ENCODE assay signal across 12 cellular contexts in the genomic region with DNA sequence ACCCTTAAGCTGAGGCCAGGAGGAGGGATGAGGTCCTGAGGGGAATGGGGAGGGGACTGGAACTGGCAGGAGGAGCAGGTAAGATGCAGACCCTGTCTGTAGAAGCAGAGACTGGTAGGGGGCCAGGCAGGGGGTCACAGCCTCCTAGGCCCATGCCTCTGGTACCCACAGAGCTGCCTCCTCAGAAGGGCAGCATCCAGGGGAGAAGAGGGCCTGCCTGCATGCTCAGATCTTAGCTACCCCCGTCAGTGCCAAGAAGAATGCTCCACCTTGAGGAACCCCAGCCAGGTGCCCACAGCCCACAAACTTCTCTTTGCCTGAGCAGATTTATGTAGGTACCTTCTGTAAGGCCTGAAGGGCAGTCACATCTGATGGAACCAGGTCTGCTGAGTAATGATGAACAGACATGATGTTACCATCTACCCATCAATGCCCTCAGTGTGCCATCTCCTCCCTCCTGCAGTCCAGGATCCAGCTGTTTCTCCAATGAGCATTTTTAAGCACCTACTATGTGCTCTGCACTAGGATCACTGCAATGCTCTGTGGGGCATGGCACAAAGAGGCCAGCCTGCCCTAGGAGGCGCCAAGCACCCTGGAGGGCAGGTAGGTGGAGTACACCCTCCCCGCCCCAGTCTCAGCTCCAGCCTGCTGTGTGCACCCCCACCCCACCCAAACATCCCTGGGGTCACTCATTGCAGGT. TPM values are rescaled to one million over a fixed set of nuclear protein-coding genes. Genes with fewer than 3 reads are reported as not detected.
A peak's percentile ranks its signal among the peaks of the same experiment; 100 is the strongest.
DNase-seq lines count a peak whose midpoint lies in the region; ATAC-seq, FAIRE-seq and TF ChIP-seq lines count a peak whose summit lies in the region.
"Had no signal": no experiment of that assay in that cellular context is flagged by ENCODE, and none has a peak within 500 bp of the region (broad histone marks: within the 10 kb centered on the region; RNA-seq: fewer than 3 reads in every experiment).

No MANE protein-coding gene starts in this region.

- H3K27ac ChIP-seq in CD4-positive, alpha-beta T cell (ENCODE audit: low read depth, low read length) = no peak overlapping the region
- H3K27ac ChIP-seq in H1 (ENCODE audit: low read depth, low read length) (no peak overlapping the region), trophoblast cell (ENCODE audit: low read depth, low read length) (no peak overlapping the region)

- no peak overlapping the region for H3K23ac ChIP-seq in H1 (ENCODE audit: insufficient read length)
- no peak overlapping the region for H3K23ac ChIP-seq in trophoblast cell (ENCODE audit: low read length)

- no peak overlapping the region for H3K4me3 ChIP-seq in H1 (ENCODE audit: extremely low read depth in 1 of 4, insufficient read depth in 2 of 4, low read depth in 3 of 4, low read length in 4 of 4)
- no peak overlapping the region for H3K4me3 ChIP-seq in trophoblast cell (ENCODE audit: low read depth, low read length)

- no peak overlapping the region for H2BK5ac ChIP-seq in H1 (ENCODE audit: low read depth, low read length)
- no peak overlapping the region for H2BK5ac ChIP-seq in trophoblast cell (ENCODE audit: low read depth, low read length, poor library complexity)

- CTCF ChIA-PET in CD4-positive, alpha-beta T cell (lab: Charles Lee) = interaction anchor here (0.8 to 6.9 kb wide), 13 partner anchors 17 to 883 kb away, joined by 3 to 115 read pairs (median 6); a partner anchor contains a TSS
- CTCF ChIA-PET in H1 (lab: Charles Lee; ENCODE audit: partially characterized antibody) = interaction anchor here (0.7 to 7.2 kb wide), 47 partner anchors 8 to 1119 kb away, joined by 3 to 76 read pairs (median 3); no protein-coding TSS in a partner anchor
- CTCF ChIA-PET in WTC11 (lab: Charles Lee) = interaction anchor here (0.6 to 5.2 kb wide), 31 partner anchors 9 to 884 kb away, joined by 3 to 37 read pairs (median 4); a partner anchor contains a TSS

- no peak for ATAC-seq in CD4-positive, alpha-beta T cell (ENCODE audit: poor library complexity)
- ATAC-seq in WTC11 (no peak), GM18502 (IDR thresholded peaks at IDR 0.05; ENCODE audit: poor library complexity, unreplicated experiment) (no peak)

- intact Hi-C loops in CD4-positive, alpha-beta T cell (cut with DNase I, micrococcal nuclease) = loop anchor here (2.0 to 5.0 kb wide), 5 partner anchors 27 to 983 kb away; no protein-coding TSS in a partner anchor

- H3K14ac ChIP-seq in H1 (ENCODE audit: insufficient read length) = no peak overlapping the region
- H3K14ac ChIP-seq in trophoblast cell (ENCODE audit: low read length) = peak overlapping the region; percentile 55

- no peaks in the 10 kb centered on the region for H3K36me3 Mint-ChIP-seq in CD4-positive, alpha-beta T cell (ENCODE audit: low read depth)
- H3K36me3 Mint-ChIP-seq in IgD-negative memory B cell (no peaks in the 10 kb centered on the region), WTC11 (no peaks in the 10 kb centered on the region)

- no peak overlapping the region for H3K56ac ChIP-seq in H1 (replicated peaks; ENCODE audit: insufficient read length, low read depth, low read length)

- no peak for TF ChIP-seq RAD21 in H1 (IDR thresholded peaks at IDR 0.05 in 1 of 2, conservative IDR thresholded peaks at IDR 0.05 in 1 of 2; ENCODE audit: low read depth in 2 of 2, low read length in 2 of 2)

- no peaks in the 10 kb centered on the region for H3K36me3 ChIP-seq in H1 (ENCODE audit: control insufficient read depth in 2 of 4, insufficient read depth in 4 of 4, low read length in 3 of 4)
- no peaks in the 10 kb centered on the region for H3K36me3 ChIP-seq in trophoblast cell (ENCODE audit: control insufficient read depth in 1 of 2, insufficient read depth in 2 of 2, low read length in 2 of 2)

- no peak overlapping the region for H3K4ac ChIP-seq in H1 (replicated peaks; ENCODE audit: insufficient read length, low read depth, low read length)
- H3K4ac ChIP-seq in trophoblast cell (ENCODE audit: low read depth, low read length) = no peak overlapping the region

- H3K18ac ChIP-seq in H1 (ENCODE audit: extremely low read depth, low read length) (no peak overlapping the region), trophoblast cell (ENCODE audit: low read length) (no peak overlapping the region)

- no peaks in the 10 kb centered on the region for H3K27me3 ChIP-seq in CD4-positive, alpha-beta T cell (ENCODE audit: control insufficient read depth, insufficient read depth, low read length)
- H3K27me3 ChIP-seq in H1 (replicated peaks in 1 of 4; ENCODE audit: control insufficient read depth in 3 of 4, extremely low read depth in 1 of 4, insufficient read depth in 3 of 4, low read length in 3 of 4) = peaks cover 0 to 3% (median 2%) of the 10 kb centered on the region in 4 experiments; a peak in 2 of 7 replicates
- H3K27me3 ChIP-seq in trophoblast cell (ENCODE audit: insufficient read depth, low read length) = no peaks in the 10 kb centered on the region

- H4K8ac ChIP-seq in H1 (ENCODE audit: extremely low read depth, insufficient read depth, low read length) = no peak overlapping the region
- H4K8ac ChIP-seq in trophoblast cell (ENCODE audit: low read depth, low read length) = peak overlapping the region; percentile 33

- TF ChIP-seq EP300 in H1 (IDR thresholded peaks at IDR 0.05; ENCODE audit: borderline replicate concordance in 1 of 2, low read depth in 2 of 2, low read length in 2 of 2) = no peak

- H3K9ac ChIP-seq in H1 (replicated peaks in 1 of 4; ENCODE audit: extremely low read depth in 1 of 4, low read depth in 3 of 4, low read length in 3 of 4) = no peak overlapping the region
- no peak overlapping the region for H3K9ac ChIP-seq in trophoblast cell (ENCODE audit: low read length)

- no peak overlapping the region for H4K5ac ChIP-seq in H1 (ENCODE audit: insufficient read length, low read depth, low read length)

- FAIRE-seq in H1 (lab: Jason Lieb, UNC) = no peak

- peaks cover 6 to 37% (median 28%) of the 10 kb centered on the region in 4 experiments for H3K4me1 ChIP-seq in H1 (replicated peaks in 1 of 4; ENCODE audit: control insufficient read depth in 3 of 4, insufficient read depth in 4 of 4, low read length in 3 of 4)
- peaks cover 40 to 44% of the 10 kb centered on the region in 2 experiments for H3K4me1 ChIP-seq in trophoblast cell (ENCODE audit: control insufficient read depth in 1 of 2, insufficient read depth in 2 of 2, low read length in 2 of 2)

- no peaks in the 10 kb centered on the region for H3K9me3 ChIP-seq in CD4-positive, alpha-beta T cell (ENCODE audit: control insufficient read depth, low read length)
- H3K9me3 ChIP-seq in H1 (ENCODE audit: insufficient read depth in 2 of 2, low read depth in 1 of 2, low read length in 1 of 2) (no peaks in the 10 kb centered on the region), trophoblast cell (ENCODE audit: insufficient read depth, low read depth, low read length) (no peaks in the 10 kb centered on the region)

- H3K4me3 Mint-ChIP-seq in CD4-positive, alpha-beta T cell = peak overlapping the region; percentile 91
- peak overlapping the region; percentile 83 to 89 (median 88) for H3K4me3 Mint-ChIP-seq in IgD-negative memory B cell
- no peak overlapping the region for H3K4me3 Mint-ChIP-seq in WTC11

- H4K20me1 ChIP-seq in H1 (replicated peaks in 1 of 2; ENCODE audit: control insufficient read depth in 1 of 2, insufficient read depth in 2 of 2, low read length in 2 of 2) = no peaks in the 10 kb centered on the region

- WGBS in H1 (ENCODE audit: extremely low coverage in 1 of 2, insufficient coverage in 1 of 2, insufficient read length in 1 of 2, insufficient replicate concordance in 2 of 2, low coverage in 1 of 2, low lambda C conversion rate in 2 of 2, missing lambda C conversion rate in 1 of 2), 2 experiments = 91% methylated on average over 3 of the region's 3 CpGs; no CpG with 5 or more reads in 1 of the 2 experiments
- no CpG with 5 or more reads among the region's 3 CpGs for WGBS in trophoblast cell (ENCODE audit: extremely low coverage, insufficient coverage, insufficient read length)

- H3K27ac Mint-ChIP-seq in CD4-positive, alpha-beta T cell = peak overlapping the region; percentile 95
- H3K27ac Mint-ChIP-seq in IgD-negative memory B cell (peak overlapping the region; percentile 87 to 95 (median 95)), WTC11 (no peak overlapping the region)

- POLR2A ChIA-PET in CD4-positive, alpha-beta T cell (lab: Charles Lee) = interaction anchor here (0.6 to 17.9 kb wide), 12 partner anchors 21 to 884 kb away, joined by 3 to 816 read pairs (median 6); a partner anchor contains a TSS
- POLR2A ChIA-PET in H1 (lab: Charles Lee; ENCODE audit: partially characterized antibody) (interaction anchor here (0.7 to 9.9 kb wide), 7 partner anchors 11 to 738 kb away, joined by 3 to 222 read pairs (median 11); a partner anchor contains a TSS), WTC11 (lab: Charles Lee) (interaction anchor here (1.6 to 5.2 kb wide), 3 partner anchors 20 to 26 kb away, joined by 4 to 67 read pairs (median 10); a partner anchor contains a TSS)

- H2AFZ ChIP-seq in H1 (ENCODE audit: low read length) = no peak overlapping the region
- H2AFZ ChIP-seq in trophoblast cell (ENCODE audit: insufficient read depth, low read length, poor library complexity) = no peak overlapping the region

- H3K4me1 Mint-ChIP-seq in CD4-positive, alpha-beta T cell (ENCODE audit: low read depth) = peaks cover 77% of the 10 kb centered on the region
- H3K4me1 Mint-ChIP-seq in IgD-negative memory B cell (peaks cover 51 to 61% (median 51%) of the 10 kb centered on the region in 3 donors), WTC11 (peaks cover 74% of the 10 kb centered on the region)

- H3K79me2 ChIP-seq in H1 (ENCODE audit: control insufficient read depth in 1 of 2, insufficient read depth in 2 of 2, low read length in 2 of 2) (peaks cover 0 to 7% of the 10 kb centered on the region in 2 experiments; a peak in 1 of 4 replicates), trophoblast cell (ENCODE audit: control insufficient read depth, insufficient read depth, low read length, poor library complexity) (peaks cover 14% of the 10 kb centered on the region)

- 0 out of 2 replicates have a peak overlapping the region, but pooled peaks have one; percentile 9 for H2BK20ac ChIP-seq in H1 (ENCODE audit: low read length)

- H3K79me1 ChIP-seq in H1 (ENCODE audit: low read depth, low read length) = no peaks in the 10 kb centered on the region
- H3K79me1 ChIP-seq in trophoblast cell (ENCODE audit: low read length) = peaks cover 44% of the 10 kb centered on the region

- no peak for TF ChIP-seq POLR2A in H1 (IDR thresholded peaks at IDR 0.05; ENCODE audit: control extremely low read depth in 1 of 2, low read depth in 2 of 2, low read length in 2 of 2)

- H2BK12ac ChIP-seq in H1 (ENCODE audit: low read depth, low read length) (peak overlapping the region; percentile 65; the same call in 1 of the 2 replicates), trophoblast cell (ENCODE audit: low read length) (peak overlapping the region; percentile 96)

- no peak for DNase-seq in CD4-positive, alpha-beta T cell
- DNase-seq in H1 (ENCODE audit: low read depth in 1 of 2, low spot score in 2 of 2) (no peak), trophoblast cell (no peak), DMS79 (lab: John Stamatoyannopoulos, UW) (no peak), WTC11 (ENCODE audit: low spot score) (no peak)
- no peak for DNase-seq in stimulated activated naive CD4-positive, alpha-beta T cell treated with Interleukin-2 at 50 U/mL for 16 hours (lab: John Stamatoyannopoulos, UW)
- DNase-seq: amygdala; NCI-H524; stimulated activated CD4-positive, alpha-beta T cell treated with anti-CD3 and anti-CD28 coated beads, Interleukin-15, amount 100 ng/mL, for 24 hours; stimulated activated naive CD4-positive, alpha-beta T cell had no signal

- H3K23me2 ChIP-seq in H1 (ENCODE audit: low read depth, low read length) = no peaks in the 10 kb centered on the region; the same call in 1 of the 2 replicates

- no peak overlapping the region for H4K12ac ChIP-seq in trophoblast cell (ENCODE audit: low read depth, low read length)

- no peak overlapping the region for H3K4me2 ChIP-seq in H1 (ENCODE audit: insufficient read depth in 1 of 2, low read depth in 2 of 2, low read length in 2 of 2)
- H3K4me2 ChIP-seq in trophoblast cell (ENCODE audit: low read length) = no peak overlapping the region

- no peaks in the 10 kb centered on the region for H3K9me3 Mint-ChIP-seq in CD4-positive, alpha-beta T cell
- H3K9me3 Mint-ChIP-seq in IgD-negative memory B cell = no peaks in the 10 kb centered on the region
- H3K9me3 Mint-ChIP-seq in WTC11 = no peaks in the 10 kb centered on the region

- H2BK15ac ChIP-seq in H1 (ENCODE audit: low read length) = no peak overlapping the region; the same call in 1 of the 2 replicates

- H2AK5ac ChIP-seq in H1 (ENCODE audit: low read depth, low read length) = 0 out of 2 replicates have a peak overlapping the region, but pooled peaks have one; percentile 68
- H2AK5ac ChIP-seq in trophoblast cell (ENCODE audit: low read length) = peak overlapping the region; percentile 65

- no peaks in the 10 kb centered on the region for H3K27me3 Mint-ChIP-seq in CD4-positive, alpha-beta T cell
- H3K27me3 Mint-ChIP-seq in IgD-negative memory B cell (no peaks in the 10 kb centered on the region), WTC11 (ENCODE audit: low read depth) (peaks cover 2% of the 10 kb centered on the region; the same call in 1 of the 2 replicates)

- TF ChIP-seq CTCF in CD4-positive, alpha-beta T cell (IDR thresholded peaks at IDR 0.05) = no peak
- TF ChIP-seq CTCF in H1 (IDR thresholded peaks at IDR 0.05; ENCODE audit: control extremely low read depth in 1 of 3, insufficient read depth in 1 of 3, low read depth in 1 of 3, low read length in 3 of 3) (no peak), WTC11 (IDR thresholded peaks at IDR 0.05) (no peak)

- H4K91ac ChIP-seq in H1 (replicated peaks; ENCODE audit: insufficient read length, low read length) (peak overlapping the region; percentile 6), trophoblast cell (ENCODE audit: low read depth, low read length) (peak overlapping the region; percentile 64)

- H2BK120ac ChIP-seq in H1 (replicated peaks; ENCODE audit: low read depth, low read length) (no peak overlapping the region), trophoblast cell (ENCODE audit: insufficient read depth, low read length, poor library complexity) (peak overlapping the region; percentile 48)

RNA-seq across cellular contexts. Expression of a gene that starts 24.8 kb away (rescaled TPM):
- 100 to 1,000 TPM; 254 to 258 TPM for total RNA-seq in CD4-positive, alpha-beta T cell
- polyA plus RNA-seq in IgD-negative memory B cell (275 TPM), H1 (2011; rRNA removed) (80.4 and 136 TPM in 2 replicates)
- total RNA-seq in H1 (2021; fragmentation: NEBNext Ultra II Directional; extraction: Animal tissue kit (Norgen Biotek cat#: 25700)) = 132 TPM in 2 replicates
- polyA plus RNA-seq in H1 (2011; cell fraction: cytosol; rRNA removed) = 61.9 TPM
- polyA plus RNA-seq in H1 (2011; cell fraction: nucleus; rRNA removed) = 90.3 TPM
- 89.6 to 126 TPM (median 117 TPM) in 4 replicates for polyA plus RNA-seq in H1 (2012, experiment 1 of 2)
- polyA plus RNA-seq in H1 (2012, experiment 2 of 2) = 56.1 TPM
- 127 TPM for polyA plus RNA-seq in H1 (2013, experiment 1 of 2)
- 135 TPM for polyA plus RNA-seq in H1 (2013, experiment 2 of 2)
- polyA minus RNA-seq in H1 (2011; rRNA and poly(A)+ RNA removed) = 19.5 and 20.6 TPM in 2 replicates
- 132 TPM for polyA minus RNA-seq in H1 (2011; cell fraction: cytosol; rRNA and poly(A)+ RNA removed)
- polyA minus RNA-seq in H1 (2011; cell fraction: nucleus; rRNA and poly(A)+ RNA removed) = 67.3 TPM
- 487 and 493 TPM in 2 replicates for polyA plus RNA-seq in trophoblast cell (2013)
- 132 to 150 TPM (median 148 TPM) in 3 replicates for total RNA-seq in WTC11 (2021)
